In genomic region chr15:25134546-25134945, GRCh38 we compare ENCODE assay signal across 15 cellular contexts.
DNase-seq lines count a peak whose midpoint lies in the region; ATAC-seq and TF ChIP-seq lines count a peak whose summit lies in the region.
"Had no signal": no experiment of that assay in that cellular context is flagged by ENCODE, and none has a peak within 500 bp of the region (broad histone marks: within the 10 kb centered on the region; RNA-seq: fewer than 3 reads in every experiment).

No MANE protein-coding gene starts in this region.

- DNase-seq in AG09309 (ENCODE audit: low read depth), result no peak
- DNase-seq in choroid plexus epithelial cell (ENCODE audit: low read depth), result peak; percentile 22
- DNase-seq in left kidney (ENCODE audit: low read depth, low spot score), result peak; percentile 43
- no peak for DNase-seq in EL
- no peak for DNase-seq in tibial nerve (ENCODE audit: low spot score in 2 of 2)
- DNase-seq in SIG-M5 (lab: John Stamatoyannopoulos, UW), result no peak
- no peak for DNase-seq in stimulated activated naive CD8-positive, alpha-beta T cell treated with anti-CD3 and anti-CD28 coated beads, Interleukin-15, Interleukin-2, amounts not matched to agents 100 U/mL and 50 U/mL, for 24 hours
- DNase-seq: activated CD4-positive, alpha-beta memory T cell treated with anti-CD3 and anti-CD28 coated beads for 36 hours; activated effector memory CD4-positive, alpha-beta T cell treated with anti-CD3 and anti-CD28 coated beads, Interleukin-2, amount 50 U/mL, for 16 hours; AML-193; DMS79 treated with DMSO at 0.1 percent for 48 hours; mucosa of descending colon; NCI-H526 treated with DMSO at 0.1 percent for 48 hours; stimulated activated CD4-positive, alpha-beta T cell treated with anti-CD3 and anti-CD28 coated beads, Interleukin-2, amount 100 ng/mL, for 24 hours had no signal

- H3K9me3 ChIP-seq in tibial nerve, result peaks cover 0 to 76% (median 9%) of the 10 kb centered on the region in 4 donors

- no peaks in the 10 kb centered on the region for H3K4me1 ChIP-seq in tibial nerve

- H3K27me3 ChIP-seq in tibial nerve, result no peaks in the 10 kb centered on the region

- TF ChIP-seq CTCF in AG09309 (IDR thresholded peaks at IDR 0.05; ENCODE audit: control insufficient read depth, insufficient read depth, low read depth, low read length, missing control alignments) (peak; percentile 6), LNCAP (IDR thresholded peaks at IDR 0.05) (peak; percentile 27; the same call in 1 of the 2 replicates), choroid plexus epithelial cell (conservative IDR thresholded peaks at IDR 0.05; ENCODE audit: low read depth, low read length) (peak; percentile 19), tibial nerve (IDR thresholded peaks at IDR 0.05) (no peak)

- WGBS in tibial nerve, 2 donors, result 41 to 62% methylated on average over 2 of the region's 2 CpGs

- no peak for ATAC-seq in stimulated activated naive CD8-positive, alpha-beta T cell treated with anti-CD3 and anti-CD28 coated beads, Interleukin-15, Interleukin-2, amounts not matched to agents 100 U/mL and 50 U/mL, for 24 hours
- ATAC-seq: mucosa of descending colon had no signal

- H3K36me3 ChIP-seq in tibial nerve, result peaks cover 0 to 14% (median 0%) of the 10 kb centered on the region in 3 donors

- no peak overlapping the region for H3K27ac ChIP-seq in tibial nerve

- H3K4me3 ChIP-seq in AG09309 (ENCODE audit: control insufficient read depth, low read depth, low read length) (no peak overlapping the region), choroid plexus epithelial cell (ENCODE audit: low read depth, low read length) (no peak overlapping the region), tibial nerve (no peak overlapping the region)
- H3K4me3 ChIP-seq: mucosa of descending colon had no signal

- no peak for TF ChIP-seq POLR2A in tibial nerve (IDR thresholded peaks at IDR 0.05)

- TF ChIP-seq EP300 in tibial nerve (IDR thresholded peaks at IDR 0.05), result no peak

Comparison
In these comparisons a context has a peak if more than half of its experiments do, and no peak if none do; other contexts are left out.
1. DNase-seq: peak in choroid plexus epithelial cell (single experiment) and left kidney (single experiment); none in AG09309 (single experiment), EL (single experiment), tibial nerve (0 of 2), SIG-M5 (single experiment) and stimulated activated naive CD8-positive, alpha-beta T cell treated with anti-CD3 and anti-CD28 coated beads, Interleukin-15, Interleukin-2, amounts not matched to agents 100 U/mL and 50 U/mL, for 24 hours (single experiment).
2. CTCF ChIP-seq: peak in AG09309 (single experiment), LNCAP (single experiment) and choroid plexus epithelial cell (single experiment); none in tibial nerve (0 of 5).